31 cellular contexts compared by ENCODE assay signal in the genomic region with DNA sequence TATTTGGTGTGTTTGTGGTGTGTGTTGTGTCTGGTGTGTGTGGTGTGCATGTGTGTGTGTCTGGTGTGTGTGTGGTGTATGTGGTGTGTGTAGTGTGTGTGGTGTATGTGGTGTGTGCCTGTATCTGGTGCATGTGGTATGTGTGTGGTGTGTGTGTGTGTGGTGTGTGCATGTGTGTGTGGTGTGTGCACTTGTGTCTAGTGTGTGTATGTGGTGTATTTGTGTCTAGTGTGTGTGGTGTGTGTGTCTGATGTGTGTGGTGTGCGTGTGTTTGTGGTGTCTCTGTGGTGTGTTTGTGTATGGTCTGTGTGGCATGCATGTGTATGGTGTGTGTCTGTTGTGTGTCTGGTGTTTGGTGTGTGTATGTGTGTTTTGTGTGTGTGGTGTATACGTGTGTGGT.
"Had no signal": no experiment of that assay in that cellular context is flagged by ENCODE, and none has a peak within 500 bp of the region (broad histone marks: within the 10 kb centered on the region; RNA-seq: fewer than 3 reads in every experiment).

No MANE protein-coding gene starts in this region.

- H3K27ac Mint-ChIP-seq: activated CD4-positive, alpha-beta memory T cell treated with anti-CD3 and anti-CD28 coated beads for 36 hours; activated CD4-positive, alpha-beta T cell treated with anti-CD3 and anti-CD28 coated beads for 36 hours; activated CD4-positive, alpha-beta T cell treated with anti-CD3 and anti-CD28 coated beads, Interleukin-2, amount 10 ng/mL, durations not matched to agents 24 days and 14 days; activated naive CD4-positive, alpha-beta T cell treated with anti-CD3 and anti-CD28 coated beads, Interleukin-2, amount 10 ng/mL, durations not matched to agents 7 days and 5 days; activated naive CD4-positive, alpha-beta T cell treated with anti-CD3 and anti-CD28 coated beads, Interleukin-2, amount 50 U/mL, for 72 hours; activated naive CD8-positive, alpha-beta T cell treated with anti-CD3 and anti-CD28 coated beads, Interleukin-2, amount 10 ng/mL, durations not matched to agents 7 days and 5 days; activated T-cell treated with anti-CD3 and anti-CD28 coated beads, Interleukin-2, amount 50 U/mL, for 24 hours; activated T-cell treated with anti-CD3 and anti-CD28 coated beads, Interleukin-2, amount 50 U/mL, for 72 hours; dendritic cell treated with granulocyte-macrophage colony-stimulating factor and Interleukin-4, amounts not matched to agents 40 ng/mL and 50 ng/mL, for 4 days; effector memory CD8-positive, alpha-beta T cell had no signal

- H3K27ac ChIP-seq: brain microvascular endothelial cell, coronary artery, dorsolateral prefrontal cortex, epithelial cell of prostate, esophagus squamous epithelium, gastroesophageal sphincter, heart right ventricle had no signal

- H3K27me3 Mint-ChIP-seq: activated CD4-positive, alpha-beta T cell treated with anti-CD3 and anti-CD28 coated beads for 36 hours; activated CD4-positive, alpha-beta T cell treated with anti-CD3 and anti-CD28 coated beads, Interleukin-2, amount 10 ng/mL, durations not matched to agents 24 days and 14 days; activated naive CD4-positive, alpha-beta T cell treated with anti-CD3 and anti-CD28 coated beads, Interleukin-2, amount 10 ng/mL, durations not matched to agents 7 days and 5 days; activated naive CD8-positive, alpha-beta T cell treated with anti-CD3 and anti-CD28 coated beads, Interleukin-2, amount 10 ng/mL, durations not matched to agents 7 days and 5 days; activated T-cell treated with anti-CD3 and anti-CD28 coated beads, Interleukin-2, amount 50 U/mL, for 24 hours; dendritic cell treated with granulocyte-macrophage colony-stimulating factor and Interleukin-4, amounts not matched to agents 40 ng/mL and 50 ng/mL, for 4 days had no signal

- FAIRE-seq: astrocyte, endometrium had no signal

- H3K4me1 ChIP-seq: esophagus squamous epithelium, gastroesophageal sphincter had no signal

- ATAC-seq: activated CD4-positive, alpha-beta T cell treated with anti-CD3 and anti-CD28 coated beads for 36 hours; activated naive CD4-positive, alpha-beta T cell treated with anti-CD3 and anti-CD28 coated beads, Interleukin-2, amount 50 U/mL, for 72 hours; activated T-cell treated with anti-CD3 and anti-CD28 coated beads, Interleukin-2, amount 50 U/mL, for 72 hours; effector memory CD8-positive, alpha-beta T cell; gastroesophageal sphincter; heart right ventricle had no signal

- H3K36me3 ChIP-seq: brain microvascular endothelial cell, esophagus squamous epithelium, gastroesophageal sphincter, heart right ventricle had no signal

- H3K27me3 ChIP-seq: brain microvascular endothelial cell had no signal

- H3K36me3 Mint-ChIP-seq: activated naive CD4-positive, alpha-beta T cell treated with anti-CD3 and anti-CD28 coated beads, Interleukin-2, amount 10 ng/mL, durations not matched to agents 7 days and 5 days; activated naive CD8-positive, alpha-beta T cell treated with anti-CD3 and anti-CD28 coated beads, Interleukin-2, amount 10 ng/mL, durations not matched to agents 7 days and 5 days had no signal

- H3K9me3 Mint-ChIP-seq: central memory CD8-positive, alpha-beta T cell; effector memory CD8-positive, alpha-beta T cell had no signal

- H3K4me3 ChIP-seq: coronary artery, dorsolateral prefrontal cortex, esophagus squamous epithelium, gastroesophageal sphincter, heart right ventricle had no signal

- H3K4me3 Mint-ChIP-seq: activated CD4-positive, alpha-beta memory T cell treated with anti-CD3 and anti-CD28 coated beads for 36 hours; activated CD4-positive, alpha-beta T cell treated with anti-CD3 and anti-CD28 coated beads for 36 hours; activated CD4-positive, alpha-beta T cell treated with anti-CD3 and anti-CD28 coated beads, Interleukin-2, amount 10 ng/mL, durations not matched to agents 24 days and 14 days; activated naive CD4-positive, alpha-beta T cell treated with anti-CD3 and anti-CD28 coated beads, Interleukin-2, amount 10 ng/mL, durations not matched to agents 7 days and 5 days; activated naive CD8-positive, alpha-beta T cell treated with anti-CD3 and anti-CD28 coated beads, Interleukin-2, amount 10 ng/mL, durations not matched to agents 7 days and 5 days; activated T-cell treated with anti-CD3 and anti-CD28 coated beads, Interleukin-2, amount 50 U/mL, for 24 hours; activated T-cell treated with anti-CD3 and anti-CD28 coated beads, Interleukin-2, amount 50 U/mL, for 72 hours; central memory CD8-positive, alpha-beta T cell; dendritic cell treated with granulocyte-macrophage colony-stimulating factor and Interleukin-4, amounts not matched to agents 40 ng/mL and 50 ng/mL, for 4 days; effector memory CD8-positive, alpha-beta T cell had no signal

- DNase-seq: activated CD4-positive, alpha-beta memory T cell treated with anti-CD3 and anti-CD28 coated beads for 36 hours; activated CD4-positive, alpha-beta T cell treated with anti-CD3 and anti-CD28 coated beads for 36 hours; activated CD4-positive, alpha-beta T cell treated with anti-CD3 and anti-CD28 coated beads, Interleukin-2, amount 10 ng/mL, durations not matched to agents 24 days and 14 days; activated CD4-positive, CD25-positive, alpha-beta regulatory T cell; activated CD4-positive, CD25-positive, alpha-beta regulatory T cell treated with anti-CD3 and anti-CD28 coated beads, Interleukin-2, amount 50 U/mL, for 72 hours; activated CD8-positive, alpha-beta memory T cell treated with anti-CD3 and anti-CD28 coated beads, Interleukin-2, amount 50 U/mL, for 48 hours; activated gamma-delta T cell; activated naive CD4-positive, alpha-beta T cell; activated naive CD4-positive, alpha-beta T cell treated with anti-CD3 and anti-CD28 coated beads, Interleukin-2, amount 10 ng/mL, durations not matched to agents 7 days and 5 days; activated naive CD8-positive, alpha-beta T cell treated with anti-CD3 and anti-CD28 coated beads, Interleukin-2, amount 10 ng/mL, durations not matched to agents 7 days and 5 days; activated T-cell treated with anti-CD3 and anti-CD28 coated beads for 4 hours; activated T-cell treated with anti-CD3 and anti-CD28 coated beads, Interleukin-2, amount 50 U/mL, for 24 hours; activated T-cell treated with anti-CD3 and anti-CD28 coated beads, Interleukin-2, amount 50 U/mL, for 72 hours; amniotic stem cell; anterior cingulate cortex; brain microvascular endothelial cell; dorsolateral prefrontal cortex; effector CD4-positive, alpha-beta T cell; effector memory CD8-positive, alpha-beta T cell; esophagus squamous epithelium; foreskin melanocyte; heart right ventricle; T-helper 2 cell had no signal

- H3K4me1 Mint-ChIP-seq: activated CD4-positive, alpha-beta T cell treated with anti-CD3 and anti-CD28 coated beads for 36 hours; activated CD4-positive, alpha-beta T cell treated with anti-CD3 and anti-CD28 coated beads, Interleukin-2, amount 10 ng/mL, durations not matched to agents 24 days and 14 days; activated naive CD4-positive, alpha-beta T cell treated with anti-CD3 and anti-CD28 coated beads, Interleukin-2, amount 10 ng/mL, durations not matched to agents 7 days and 5 days; activated naive CD8-positive, alpha-beta T cell treated with anti-CD3 and anti-CD28 coated beads, Interleukin-2, amount 10 ng/mL, durations not matched to agents 7 days and 5 days; central memory CD8-positive, alpha-beta T cell had no signal
